Comparison of ENCODE assay signal across 1 cellular context in the genomic region with DNA sequence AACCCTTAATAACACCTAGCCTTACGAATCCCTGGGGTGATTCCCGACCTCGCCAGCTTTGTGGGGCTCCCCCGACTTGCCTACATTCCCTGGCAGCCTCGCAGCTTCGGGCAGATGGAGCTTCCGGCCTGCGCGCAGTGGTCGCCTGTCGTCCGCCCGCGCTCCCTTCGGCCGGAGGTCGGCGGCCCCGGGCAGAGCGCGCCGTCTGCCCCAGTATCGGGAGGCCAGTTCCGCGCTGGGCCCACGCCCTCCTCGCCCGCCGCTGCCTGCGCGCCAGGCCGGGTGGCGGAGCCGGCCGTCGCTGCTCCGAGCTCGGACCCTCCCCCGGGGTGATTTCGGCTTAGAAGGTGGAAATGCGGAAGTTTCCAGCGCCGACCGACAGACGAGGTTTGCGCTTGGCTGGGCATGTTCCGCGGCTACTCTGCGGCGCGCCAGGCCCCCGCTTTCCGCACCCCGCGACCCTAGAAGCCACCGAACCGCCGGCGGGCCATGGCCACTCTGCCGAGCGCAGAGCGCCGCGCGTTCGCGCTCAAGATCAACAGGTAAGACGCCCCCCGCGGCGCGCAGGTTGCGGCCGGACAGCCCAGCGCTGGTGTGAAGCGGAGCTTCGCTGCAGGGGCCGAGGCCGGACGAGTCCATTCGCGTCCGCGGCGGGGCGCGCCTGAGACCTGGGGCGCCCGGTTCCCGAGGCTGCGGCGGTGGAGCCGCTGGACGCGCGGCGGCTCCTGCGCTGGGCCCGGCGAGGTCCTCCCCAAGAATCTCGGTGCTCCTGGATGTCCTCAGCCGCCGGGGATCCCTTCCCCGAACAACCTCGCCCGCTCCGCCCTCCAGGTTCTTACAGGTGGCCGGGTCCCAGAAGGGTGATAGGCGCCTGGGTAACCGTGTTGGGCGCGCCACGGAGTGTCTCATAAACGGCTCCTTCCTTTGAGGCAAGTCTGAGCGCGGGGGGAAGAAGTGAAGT.
TF ChIP-seq lines count a peak whose summit lies in the region.

Gene DOCK8, plus strand, starts transcription at position 378 of the 961 bp plus-strand sequence. Its CDS starts 112 bp downstream, at position 490.

TF ChIP-seq in IMR-90, 13 proteins besides CTCF, POLR2A, EP300 and RAD21 (continued from another document):
- TF ChIP-seq CEBPB (IDR thresholded peaks at IDR 0.05; ENCODE audit: low read depth, low read length): no peak
- no peak for TF ChIP-seq NFE2L2 (IDR thresholded peaks at IDR 0.05; ENCODE audit: low read depth, low read length)
- TF ChIP-seq SMC3 (IDR thresholded peaks at IDR 0.05; ENCODE audit: low read depth, low read length): no peak
- no peak for TF ChIP-seq MAZ (IDR thresholded peaks at IDR 0.05; ENCODE audit: borderline replicate concordance, low read depth, low read length)
- no peak for TF ChIP-seq CHD1 (IDR thresholded peaks at IDR 0.05; ENCODE audit: low read depth, low read length)
